Comparison of ENCODE assay signal across 24 cellular contexts in the genomic region with DNA sequence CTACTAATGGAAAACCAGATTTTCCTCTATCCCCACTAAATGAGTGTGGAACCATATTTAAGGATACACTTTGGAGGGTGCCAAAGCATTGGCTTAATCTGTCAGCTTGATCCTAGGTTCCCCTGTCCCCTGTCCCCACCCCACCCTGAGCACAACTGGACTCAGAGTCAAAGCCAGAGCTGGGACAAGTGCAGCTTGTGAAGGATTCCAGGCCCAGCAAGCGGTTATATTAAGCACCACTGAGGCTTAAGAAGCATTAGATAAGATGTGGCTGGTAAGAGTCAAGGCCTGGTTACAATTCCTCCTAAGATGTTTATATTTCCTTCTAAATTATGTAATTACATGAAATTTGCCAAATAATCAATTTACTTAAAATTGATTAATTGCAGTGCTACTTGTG.
"Had no signal": no experiment of that assay in that cellular context is flagged by ENCODE, and none has a peak within 500 bp of the region (broad histone marks: within the 10 kb centered on the region; RNA-seq: fewer than 3 reads in every experiment).

No MANE protein-coding gene starts in this region.

- H3K27ac ChIP-seq: parathyroid adenoma, right lobe of liver, thoracic aorta, vagina had no signal

- DNase-seq: activated B cell treated with CpG ODN at 0.5 μM for 24 hours; activated CD4-positive, alpha-beta memory T cell treated with anti-CD3 and anti-CD28 coated beads for 36 hours; activated CD4-positive, alpha-beta T cell treated with anti-CD3 and anti-CD28 coated beads for 4 hours; activated CD8-positive, alpha-beta memory T cell treated with anti-CD3 and anti-CD28 coated beads, Interleukin-2, amount 10 ng/mL, durations not matched to agents 7 days and 5 days; activated gamma-delta T cell; central memory CD4-positive, alpha-beta T cell; effector memory CD8-positive, alpha-beta T cell; glutamatergic neuron; hippocampal formation; nucleus accumbens; right lobe of liver; small intestine; stimulated activated CD4-positive, alpha-beta T cell treated with anti-CD3 and anti-CD28 coated beads, Interleukin-2, amount 100 ng/mL, for 24 hours; T-helper 17 cell had no signal

- H3K9me3 Mint-ChIP-seq: activated B cell treated with CpG ODN at 0.5 μM for 24 hours; activated CD4-positive, alpha-beta memory T cell treated with anti-CD3 and anti-CD28 coated beads for 36 hours; activated T-helper 1 cell treated with anti-CD3 and anti-CD28 coated beads, Interleukin-12 subunit alpha, Interleukin-12 subunit beta, Interleukin-2, Interleukin-4 antibody, amounts not matched to agents 30 ng/mL and 10 ng/mL and 1 ng/mL, durations not matched to agents 14 hours and 24 hours and 36 hours; effector memory CD8-positive, alpha-beta T cell; memory B cell; stimulated activated effector memory CD8-positive, alpha-beta T cell treated with anti-CD3 and anti-CD28 coated beads, Interleukin-12 subunit alpha, Interleukin-12 subunit beta, amount 100 ng/mL, for 72 hours; type B pancreatic cell had no signal

- H3K4me3 Mint-ChIP-seq: activated B cell treated with CpG ODN at 0.5 μM for 24 hours; activated CD4-positive, alpha-beta memory T cell treated with anti-CD3 and anti-CD28 coated beads for 36 hours; activated CD8-positive, alpha-beta memory T cell treated with anti-CD3 and anti-CD28 coated beads, Interleukin-2, amount 10 ng/mL, durations not matched to agents 7 days and 5 days; activated T-helper 1 cell treated with anti-CD3 and anti-CD28 coated beads, Interleukin-12 subunit alpha, Interleukin-12 subunit beta, Interleukin-2, Interleukin-4 antibody, amounts not matched to agents 30 ng/mL and 10 ng/mL and 1 ng/mL, durations not matched to agents 14 hours and 24 hours and 36 hours; effector memory CD8-positive, alpha-beta T cell; memory B cell; stimulated activated effector memory CD8-positive, alpha-beta T cell treated with anti-CD3 and anti-CD28 coated beads, Interleukin-12 subunit alpha, Interleukin-12 subunit beta, amount 100 ng/mL, for 72 hours; T-helper 17 cell; type B pancreatic cell had no signal

- FAIRE-seq: astrocyte, endothelial cell of umbilical vein had no signal

- H3K27me3 Mint-ChIP-seq: activated CD4-positive, alpha-beta memory T cell treated with anti-CD3 and anti-CD28 coated beads for 36 hours; activated CD8-positive, alpha-beta memory T cell treated with anti-CD3 and anti-CD28 coated beads, Interleukin-2, amount 10 ng/mL, durations not matched to agents 7 days and 5 days; effector memory CD8-positive, alpha-beta T cell; T-helper 17 cell had no signal

- H3K36me3 ChIP-seq: right lobe of liver, thoracic aorta, vagina had no signal

- ATAC-seq: activated CD8-positive, alpha-beta memory T cell treated with anti-CD3 and anti-CD28 coated beads, Interleukin-2, amount 10 ng/mL, durations not matched to agents 7 days and 5 days; effector memory CD8-positive, alpha-beta T cell; esophagus mucosa; right lobe of liver; stimulated activated effector memory CD8-positive, alpha-beta T cell treated with anti-CD3 and anti-CD28 coated beads, Interleukin-12 subunit alpha, Interleukin-12 subunit beta, amount 100 ng/mL, for 72 hours; T-helper 17 cell had no signal

- H3K9me3 ChIP-seq: right lobe of liver, thoracic aorta, vagina had no signal

- H3K36me3 Mint-ChIP-seq: activated CD4-positive, alpha-beta memory T cell treated with anti-CD3 and anti-CD28 coated beads for 36 hours; memory B cell; stimulated activated effector memory CD8-positive, alpha-beta T cell treated with anti-CD3 and anti-CD28 coated beads, Interleukin-12 subunit alpha, Interleukin-12 subunit beta, amount 100 ng/mL, for 72 hours; type B pancreatic cell had no signal

- H3K4me1 ChIP-seq: right lobe of liver had no signal

- H3K27ac Mint-ChIP-seq: activated B cell treated with CpG ODN at 0.5 μM for 24 hours; activated CD4-positive, alpha-beta memory T cell treated with anti-CD3 and anti-CD28 coated beads for 36 hours; activated CD8-positive, alpha-beta memory T cell treated with anti-CD3 and anti-CD28 coated beads, Interleukin-2, amount 10 ng/mL, durations not matched to agents 7 days and 5 days; activated T-helper 1 cell treated with anti-CD3 and anti-CD28 coated beads, Interleukin-12 subunit alpha, Interleukin-12 subunit beta, Interleukin-2, Interleukin-4 antibody, amounts not matched to agents 30 ng/mL and 10 ng/mL and 1 ng/mL, durations not matched to agents 14 hours and 24 hours and 36 hours; effector memory CD8-positive, alpha-beta T cell; memory B cell; stimulated activated effector memory CD8-positive, alpha-beta T cell treated with anti-CD3 and anti-CD28 coated beads, Interleukin-12 subunit alpha, Interleukin-12 subunit beta, amount 100 ng/mL, for 72 hours; type B pancreatic cell had no signal

- H3K4me3 ChIP-seq: right lobe of liver, thoracic aorta, vagina had no signal

- H3K27me3 ChIP-seq: right lobe of liver, vagina had no signal
